Comparison of ENCODE assay signal across 16 cellular contexts in genomic region chr1:172430128-172430454, GRCh38. TPM values are rescaled to one million over a fixed set of nuclear protein-coding genes. Genes with fewer than 3 reads are reported as not detected.
"Had no signal": no experiment of that assay in that cellular context is flagged by ENCODE, and none has a peak within 500 bp of the region (broad histone marks: within the 10 kb centered on the region; RNA-seq: fewer than 3 reads in every experiment).

No MANE protein-coding gene starts in this region.

- H3K27me3 Mint-ChIP-seq: activated CD4-positive, alpha-beta memory T cell treated with anti-CD3 and anti-CD28 coated beads, Interleukin-2, amount 10 ng/mL, durations not matched to agents 7 days and 5 days; activated CD4-positive, alpha-beta T cell treated with anti-CD3 and anti-CD28 coated beads for 36 hours; brain had no signal

- H3K4me1 Mint-ChIP-seq: brain had no signal

- DNase-seq: activated CD4-positive, alpha-beta memory T cell treated with anti-CD3 and anti-CD28 coated beads, Interleukin-2, amount 10 ng/mL, durations not matched to agents 7 days and 5 days; activated CD4-positive, alpha-beta T cell treated with anti-CD3 and anti-CD28 coated beads for 36 hours; activated CD4-positive, alpha-beta T cell treated with anti-CD3 and anti-CD28 coated beads, Interleukin-2, amount 50 U/mL, for 1 hour; activated CD8-positive, alpha-beta memory T cell treated with anti-CD3 and anti-CD28 coated beads, Interleukin-2, amount 50 U/mL, for 48 hours; activated T-cell treated with anti-CD3 and anti-CD28 coated beads, Interleukin-2, amount 50 U/mL, for 48 hours; NCI-H1048; NCI-H187 treated with DMSO at 0.1 percent for 48 hours; NCI-H2081 treated with DMSO at 0.1 percent for 48 hours; NCI-H446; WERI-Rb-1 had no signal

- H3K27ac ChIP-seq: SJSA1, WERI-Rb-1 had no signal

- H3K4me3 Mint-ChIP-seq: activated CD4-positive, alpha-beta memory T cell treated with anti-CD3 and anti-CD28 coated beads, Interleukin-2, amount 10 ng/mL, durations not matched to agents 7 days and 5 days; activated CD4-positive, alpha-beta T cell treated with anti-CD3 and anti-CD28 coated beads for 36 hours; brain; T-helper 1 cell treated with Interleukin-12 subunit alpha and Interleukin-12 subunit beta and Interleukin-4 antibody, amounts not matched to agents 30 μg/mL and 1 μg/mL, for 36 hours had no signal

- H3K36me3 ChIP-seq: SJSA1, WERI-Rb-1 had no signal

- FAIRE-seq: astrocyte, K562 had no signal

- H3K27me3 ChIP-seq: SJSA1 had no signal

- H3K4me1 ChIP-seq: SJSA1 had no signal

- H3K4me3 ChIP-seq: K562, SJSA1 had no signal

- H3K9me3 Mint-ChIP-seq: activated CD4-positive, alpha-beta memory T cell treated with anti-CD3 and anti-CD28 coated beads, Interleukin-2, amount 10 ng/mL, durations not matched to agents 7 days and 5 days; T-helper 1 cell treated with Interleukin-12 subunit alpha and Interleukin-12 subunit beta and Interleukin-4 antibody, amounts not matched to agents 30 μg/mL and 1 μg/mL, for 36 hours had no signal

- H3K9me3 ChIP-seq: SJSA1 had no signal

- H3K27ac Mint-ChIP-seq: activated CD4-positive, alpha-beta memory T cell treated with anti-CD3 and anti-CD28 coated beads, Interleukin-2, amount 10 ng/mL, durations not matched to agents 7 days and 5 days; activated CD4-positive, alpha-beta T cell treated with anti-CD3 and anti-CD28 coated beads for 36 hours; T-helper 1 cell treated with Interleukin-12 subunit alpha and Interleukin-12 subunit beta and Interleukin-4 antibody, amounts not matched to agents 30 μg/mL and 1 μg/mL, for 36 hours had no signal

RNA-seq across cellular contexts. Expression of gene C1orf105, which starts 9.6 kb away (rescaled TPM):
- total RNA-seq: activated CD4-positive, alpha-beta memory T cell treated with anti-CD3 and anti-CD28 coated beads, Interleukin-2, amount 10 ng/mL, durations not matched to agents 7 days and 5 days; activated CD4-positive, alpha-beta T cell treated with anti-CD3 and anti-CD28 coated beads for 36 hours; astrocyte; K562; M059J; SJSA1 had no signal
